1 cellular context compared by ENCODE assay signal in the genomic region with DNA sequence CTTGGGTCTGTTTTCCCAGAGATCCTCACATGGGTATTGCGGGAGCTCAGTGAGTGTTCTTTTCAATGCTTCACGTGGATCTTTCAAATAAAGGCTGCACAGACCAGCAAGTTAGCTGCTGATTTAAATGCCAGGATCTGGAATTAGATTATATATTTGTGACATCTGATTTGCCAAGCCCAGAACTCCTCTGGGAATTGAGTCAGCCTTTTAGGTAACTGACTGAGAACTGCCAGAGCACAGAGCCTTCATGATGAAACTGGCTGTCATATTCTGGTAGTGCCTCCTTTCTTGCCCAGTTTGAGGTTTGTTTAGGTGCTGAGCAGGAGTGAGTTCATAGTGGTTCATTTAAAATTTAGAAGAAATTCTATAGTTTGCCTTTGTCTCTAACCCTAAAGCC.
TF ChIP-seq lines count a peak whose summit lies in the region.

No MANE protein-coding gene starts in this region.

TF ChIP-seq in HEK293, 187 proteins besides CTCF, POLR2A, EP300 and RAD21 (continued from another document):
- no peak for TF ChIP-seq ZNF2 (tag by site-specific recombination; IDR thresholded peaks at IDR 0.05)
